In the genomic region with DNA sequence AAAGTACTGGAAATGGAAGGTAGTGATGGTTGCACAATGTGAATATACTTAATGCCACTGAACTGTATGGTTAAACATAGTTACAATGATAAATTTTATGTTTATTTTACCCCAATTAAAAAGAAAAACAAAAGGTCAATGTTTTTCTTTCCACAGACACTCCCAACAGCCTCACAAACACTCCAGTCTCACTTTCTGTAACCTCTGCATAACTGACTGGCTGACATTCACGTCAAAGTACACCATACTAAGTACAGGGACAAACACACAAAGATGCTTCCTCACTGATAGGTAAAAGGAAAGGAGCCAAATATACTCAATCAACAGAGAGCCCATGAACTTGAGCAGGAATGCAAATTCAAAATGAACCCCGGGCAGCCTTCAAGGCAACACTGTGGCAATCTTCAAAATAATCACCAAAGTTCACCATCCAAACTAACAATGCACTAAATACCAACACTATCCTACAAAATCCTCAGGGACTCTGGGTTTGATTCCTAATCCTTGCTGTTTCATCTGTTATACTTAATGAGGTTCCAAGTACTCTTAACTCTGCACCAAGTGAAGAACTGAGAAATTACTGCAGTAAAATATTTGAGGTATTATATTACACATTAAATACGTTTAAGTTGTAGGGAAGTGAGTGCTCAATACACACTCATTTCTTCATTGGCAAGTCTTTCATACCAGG, we compare ENCODE assay signal across 24 cellular contexts.
DNase-seq lines count a peak whose midpoint lies in the region; ATAC-seq and TF ChIP-seq lines count a peak whose summit lies in the region.
"Had no signal": no experiment of that assay in that cellular context is flagged by ENCODE, and none has a peak within 500 bp of the region (broad histone marks: within the 10 kb centered on the region; RNA-seq: fewer than 3 reads in every experiment).

No MANE protein-coding gene starts in this region.

- no peak overlapping the region for H3K27ac Mint-ChIP-seq in MCF 10A (ENCODE audit: low read depth, unreplicated experiment)
- H3K27ac Mint-ChIP-seq: activated naive CD4-positive, alpha-beta T cell treated with anti-CD3 and anti-CD28 coated beads, Interleukin-2, amount 50 U/mL, for 72 hours; effector memory CD8-positive, alpha-beta T cell; T-helper 1 cell treated with Interleukin-12 subunit alpha and Interleukin-12 subunit beta and Interleukin-4 antibody, amounts not matched to agents 30 μg/mL and 1 μg/mL, for 36 hours had no signal

- POLR2A ChIA-PET in MCF 10A (lab: Yijun Ruan, JAX), result no interaction called here

- TF ChIP-seq CTCF in MCF 10A (IDR thresholded peaks at IDR 0.05; ENCODE audit: unreplicated experiment) (no peak), VCaP (conservative IDR thresholded peaks at IDR 0.05) (no peak), right atrium auricular region (IDR thresholded peaks at IDR 0.05) (no peak), thyroid gland (IDR thresholded peaks at IDR 0.05) (no peak), GM10266 (IDR thresholded peaks at IDR 0.05; ENCODE audit: control insufficient read depth, insufficient read depth, low read depth, missing control alignments) (no peak)

- H3K36me3 Mint-ChIP-seq in MCF 10A (ENCODE audit: insufficient read depth, unreplicated experiment), result peaks cover 64% of the 10 kb centered on the region

- H3K36me3 ChIP-seq in right atrium auricular region (no peaks in the 10 kb centered on the region), thyroid gland (peaks cover 0 to 4% of the 10 kb centered on the region in 2 donors)
- H3K36me3 ChIP-seq: HAP-1, uterus had no signal

- H3K4me1 ChIP-seq in right atrium auricular region, result peaks cover 0 to 56% of the 10 kb centered on the region in 2 donors
- H3K4me1 ChIP-seq in thyroid gland, result peaks cover 18 to 36% of the 10 kb centered on the region in 2 donors
- H3K4me1 ChIP-seq: HAP-1, uterus had no signal

- H3K27me3 Mint-ChIP-seq in MCF 10A (ENCODE audit: insufficient read depth, unreplicated experiment), result no peaks in the 10 kb centered on the region
- H3K27me3 Mint-ChIP-seq: effector memory CD8-positive, alpha-beta T cell had no signal

- DNase-seq in T47D (ENCODE audit: low read depth in 1 of 2, low spot score in 1 of 2) (peak; percentile 48 to 94), MCF 10A (ENCODE audit: unreplicated experiment) (no peak), right atrium auricular region (ENCODE audit: low spot score) (no peak), thyroid gland (no peak), GM10266 (ENCODE audit: extremely low spot score) (no peak), T1000 (lab: John Stamatoyannopoulos, UW) (no peak)
- DNase-seq: effector memory CD8-positive, alpha-beta T cell; hippocampal formation; KBM-7; NCI-H1048; NCI-H2029 treated with DMSO at 0.1 percent for 48 hours; NCI-H526 treated with DMSO at 0.1 percent for 48 hours; stimulated activated CD4-positive, alpha-beta T cell treated with anti-CD3 and anti-CD28 coated beads, Interleukin-4, amount 100 ng/mL, for 24 hours; uterus had no signal

- no peak for ATAC-seq in HG02981 (IDR thresholded peaks at IDR 0.05; ENCODE audit: unreplicated experiment)
- ATAC-seq: A549; activated CD4-positive, CD25-positive, alpha-beta regulatory T cell treated with anti-CD3 and anti-CD28 coated beads, Interleukin-2, amount 50 U/mL, for 24 hours; activated naive CD4-positive, alpha-beta T cell treated with anti-CD3 and anti-CD28 coated beads, Interleukin-2, amount 50 U/mL, for 72 hours; effector memory CD8-positive, alpha-beta T cell had no signal

- H3K4me3 ChIP-seq in right atrium auricular region, result no peak overlapping the region
- H3K4me3 ChIP-seq in thyroid gland (replicated peaks in 1 of 3), result no peak overlapping the region
- H3K4me3 ChIP-seq: A549, BLaER1, HAP-1, skin epidermis, uterus had no signal

- H3K4me3 Mint-ChIP-seq in MCF 10A (ENCODE audit: unreplicated experiment), result no peak overlapping the region
- H3K4me3 Mint-ChIP-seq: effector memory CD8-positive, alpha-beta T cell; nephron; T-helper 1 cell treated with Interleukin-12 subunit alpha and Interleukin-12 subunit beta and Interleukin-4 antibody, amounts not matched to agents 30 μg/mL and 1 μg/mL, for 36 hours had no signal

- WGBS in thyroid gland, 2 donors, result 23 to 30% methylated on average over 3 of the region's 3 CpGs

- in situ Hi-C loops in T47D (cut with HindIII; ENCODE audit: low pct_unique_long_range_greater_than_20kb, low sequenced_read_pairs), result no loop called here

- H3K27ac ChIP-seq in VCaP (peak overlapping the region; percentile 36), right atrium auricular region (peak overlapping the region; percentile 79 to 95), thyroid gland (peak overlapping the region; percentile 32 to 57 (median 51))
- H3K27ac ChIP-seq: A549, BLaER1, skin epidermis, uterus had no signal

- H3K9me3 ChIP-seq in right atrium auricular region (no peaks in the 10 kb centered on the region), thyroid gland (no peaks in the 10 kb centered on the region)
- H3K9me3 ChIP-seq: A549, BLaER1, HAP-1, uterus had no signal

- H3K4me1 Mint-ChIP-seq in MCF 10A (ENCODE audit: insufficient read depth, unreplicated experiment), result no peaks in the 10 kb centered on the region

- TF ChIP-seq POLR2A in thyroid gland (IDR thresholded peaks at IDR 0.05), result no peak

- no peaks in the 10 kb centered on the region for H3K9me3 Mint-ChIP-seq in MCF 10A (ENCODE audit: unreplicated experiment)
- H3K9me3 Mint-ChIP-seq: activated naive CD4-positive, alpha-beta T cell treated with anti-CD3 and anti-CD28 coated beads, Interleukin-2, amount 50 U/mL, for 72 hours; effector memory CD8-positive, alpha-beta T cell; nephron; T-helper 1 cell treated with Interleukin-12 subunit alpha and Interleukin-12 subunit beta and Interleukin-4 antibody, amounts not matched to agents 30 μg/mL and 1 μg/mL, for 36 hours had no signal

- H3K27me3 ChIP-seq in right atrium auricular region, result no peaks in the 10 kb centered on the region
- no peaks in the 10 kb centered on the region for H3K27me3 ChIP-seq in thyroid gland
- H3K27me3 ChIP-seq: BLaER1, uterus had no signal

- CTCF ChIA-PET in MCF 10A (lab: Yijun Ruan, JAX), result no interaction called here

- intact Hi-C loops in MCF 10A (cut with micrococcal nuclease) (no loop called here), thyroid gland (cut with DNase I) (no loop called here)

- BruUV-seq in MCF 10A (replicated peaks; lab: Mats Ljungman, UMichigan), result no TSS peak

Comparison
In these comparisons a context has a peak if more than half of its experiments do, and no peak if none do; other contexts are left out.
1. DNase-seq: peak in T47D (2 of 2); none in MCF 10A (single experiment), right atrium auricular region (single experiment), thyroid gland (0 of 2), GM10266 (single experiment) and T1000 (single experiment).
2. H3K27ac ChIP-seq: peak in every context shown above with its lines; median percentile 87 in right atrium auricular region; 51 in thyroid gland; 36 in VCaP.